8 cellular contexts compared by ENCODE assay signal in the genomic region with DNA sequence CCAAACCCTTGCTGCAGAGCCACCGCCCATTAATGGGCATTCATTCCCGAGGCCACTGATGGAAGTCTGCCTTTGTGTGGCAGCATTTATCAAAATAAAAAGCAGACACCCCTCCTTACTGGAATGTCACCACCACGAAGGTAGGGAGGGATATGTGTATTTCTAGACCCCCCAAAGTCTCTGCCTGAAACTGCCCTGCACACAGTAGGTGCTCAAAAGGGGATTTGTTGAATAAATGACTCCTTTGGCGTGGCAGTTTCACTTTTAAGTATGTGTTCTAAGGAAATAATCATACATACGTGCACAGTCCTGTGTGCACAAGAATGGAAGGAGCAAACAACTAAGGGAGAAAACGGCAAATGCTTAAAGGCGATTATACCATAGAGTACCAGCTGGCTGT. TPM values are rescaled to one million over a fixed set of nuclear protein-coding genes. Genes with fewer than 3 reads are reported as not detected.
DNase-seq lines count a peak whose midpoint lies in the region; ATAC-seq and TF ChIP-seq lines count a peak whose summit lies in the region.
"Had no signal": no experiment of that assay in that cellular context is flagged by ENCODE, and none has a peak within 500 bp of the region (broad histone marks: within the 10 kb centered on the region; RNA-seq: fewer than 3 reads in every experiment).

No MANE protein-coding gene starts in this region.

- H3K4me3 Mint-ChIP-seq in T-helper 17 cell, result peak overlapping the region; percentile 91

- peaks cover 7% of the 10 kb centered on the region for H3K4me1 ChIP-seq in HAP-1
- no peaks in the 10 kb centered on the region for H3K4me1 ChIP-seq in foreskin keratinocyte
- peaks cover 0 to 14% (median 4%) of the 10 kb centered on the region in 3 donors for H3K4me1 ChIP-seq in skeletal muscle tissue (ENCODE audit: control insufficient read depth in 3 of 3, insufficient read depth in 3 of 3, low read length in 3 of 3)

- H3K27ac ChIP-seq in foreskin keratinocyte (peak overlapping the region; percentile 81), skeletal muscle tissue (ENCODE audit: low read depth, low read length) (peak overlapping the region; percentile 84)

- H3K36me3 Mint-ChIP-seq in T-helper 17 cell (ENCODE audit: low read depth), result no peaks in the 10 kb centered on the region

- TF ChIP-seq CTCF in foreskin keratinocyte (conservative IDR thresholded peaks at IDR 0.05), result no peak

- no peaks in the 10 kb centered on the region for H3K36me3 ChIP-seq in HAP-1 (replicated peaks)
- no peaks in the 10 kb centered on the region for H3K36me3 ChIP-seq in skeletal muscle tissue (ENCODE audit: control insufficient read depth in 3 of 3, insufficient read depth in 3 of 3, low read length in 3 of 3)

- H3K4me3 ChIP-seq in HAP-1 (peak overlapping the region; percentile 58), skeletal muscle tissue (ENCODE audit: low read length in 3 of 3) (peak overlapping the region; percentile 85 to 90 (median 87))

- in situ Hi-C loops in HAP-1 (cut with MboI; ENCODE audit: low sequenced_read_pairs), result no loop called here

- peaks cover 12% of the 10 kb centered on the region for H3K4me1 Mint-ChIP-seq in T-helper 17 cell

- ATAC-seq in T-helper 17 cell, result no peak
- ATAC-seq in foreskin keratinocyte, result no peak

- H3K9ac ChIP-seq in skeletal muscle tissue (ENCODE audit: low read depth in 1 of 3, low read length in 3 of 3), result peak overlapping the region; percentile 71 to 88 (median 87)

- no peaks in the 10 kb centered on the region for H3K27me3 Mint-ChIP-seq in T-helper 17 cell

- DNase-seq in HAP-1 (ENCODE audit: low spot score in 2 of 2) (no peak), T-helper 17 cell (no peak), foreskin keratinocyte (no peak), SIG-M5 (lab: John Stamatoyannopoulos, UW) (no peak), GOT3 (lab: John Stamatoyannopoulos, UW) (no peak), NCI-H2081 treated with DMSO at 0.1 percent for 48 hours (lab: John Stamatoyannopoulos, UW) (no peak)

- peak overlapping the region; percentile 92 for H3K27ac Mint-ChIP-seq in T-helper 17 cell

- H3K9me3 ChIP-seq in HAP-1 (no peaks in the 10 kb centered on the region), T-helper 17 cell (ENCODE audit: control insufficient read depth, low read length, poor library complexity, severe bottlenecking) (no peaks in the 10 kb centered on the region), skeletal muscle tissue (ENCODE audit: control insufficient read depth in 3 of 3, low read length in 3 of 3) (no peaks in the 10 kb centered on the region)

- no peaks in the 10 kb centered on the region for H3K27me3 ChIP-seq in HAP-1 (ENCODE audit: low read depth)
- H3K27me3 ChIP-seq in foreskin keratinocyte, result no peaks in the 10 kb centered on the region
- H3K27me3 ChIP-seq in skeletal muscle tissue (ENCODE audit: control insufficient read depth in 3 of 3, insufficient read depth in 3 of 3, low read length in 3 of 3), result no peaks in the 10 kb centered on the region

RNA-seq across cellular contexts. Expression of a gene that starts 23.6 kb away (rescaled TPM):
- total RNA-seq in T-helper 17 cell, result not detected
- total RNA-seq in foreskin keratinocyte, result not detected in 2 replicates
- not detected in 2 replicates for polyA plus RNA-seq in foreskin keratinocyte
- not detected for total RNA-seq in skeletal muscle tissue
- total RNA-seq: HT1080 had no signal

RNA-seq across cellular contexts. Expression of a gene that starts 41.4 kb away (rescaled TPM):
- 1 to 10 TPM; 5.8 to 6.4 TPM for total RNA-seq in T-helper 17 cell
- total RNA-seq in foreskin keratinocyte, result 17.7 and 19.8 TPM in 2 replicates
- polyA plus RNA-seq in foreskin keratinocyte, result 14.9 and 18.2 TPM in 2 replicates
- total RNA-seq in skeletal muscle tissue, result 2.6 TPM

RNA-seq across cellular contexts. Expression of a gene that starts 48.5 kb away (rescaled TPM):
- 1 to 10 TPM in 1 of 2 donors, under 1 TPM in 1; 0.32 to 7.6 TPM for total RNA-seq in T-helper 17 cell
- total RNA-seq in foreskin keratinocyte, result not detected in 2 replicates
- not detected in 2 replicates for polyA plus RNA-seq in foreskin keratinocyte
- total RNA-seq in skeletal muscle tissue, result 1.6 TPM
- total RNA-seq: HT1080 had no signal

RNA-seq across cellular contexts. Expression of a gene that starts 54.3 kb away (rescaled TPM):
- total RNA-seq in T-helper 17 cell (100 to 1,000 TPM in 1 of 2 donors, 10 to 100 TPM in 1; 86.0 to 105 TPM), foreskin keratinocyte (0.10 and 0.21 TPM in 2 replicates), skeletal muscle tissue (1.0 TPM)
- polyA plus RNA-seq in foreskin keratinocyte, result 0.08 and 0.25 TPM in 2 replicates
